In the genomic region with DNA sequence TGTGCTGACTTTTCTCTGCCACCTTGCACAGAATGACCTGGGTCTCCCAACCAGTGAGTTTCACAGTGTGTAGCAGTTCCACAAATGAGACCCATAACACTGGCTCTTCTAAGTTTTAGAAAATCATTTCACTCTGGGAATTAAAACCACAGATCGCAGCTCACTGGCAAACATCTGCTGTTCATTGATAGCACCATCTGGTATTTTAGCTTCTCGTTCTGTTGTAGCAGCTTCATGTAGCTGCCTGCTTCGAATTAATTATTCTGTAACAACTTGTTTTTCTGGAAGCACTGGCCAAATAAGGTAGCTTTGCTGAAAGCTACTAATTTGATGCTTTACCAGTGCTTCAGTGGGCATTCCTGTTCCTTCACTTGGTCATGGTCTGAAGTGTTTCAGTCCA, we compare ENCODE assay signal across 16 cellular contexts.
"Had no signal": no experiment of that assay in that cellular context is flagged by ENCODE, and none has a peak within 500 bp of the region (broad histone marks: within the 10 kb centered on the region; RNA-seq: fewer than 3 reads in every experiment).

No MANE protein-coding gene starts in this region.

- H3K27ac ChIP-seq: esophagus squamous epithelium, hepatocyte, lower lobe of right lung, thyroid gland had no signal

- H3K4me1 ChIP-seq: esophagus squamous epithelium, lower lobe of right lung, thyroid gland had no signal

- H3K36me3 ChIP-seq: esophagus squamous epithelium, lower lobe of right lung, thyroid gland had no signal

- H3K9me3 Mint-ChIP-seq: activated T-helper 1 cell treated with anti-CD3 and anti-CD28 coated beads, Interleukin-12 subunit alpha, Interleukin-12 subunit beta, Interleukin-2, Interleukin-4 antibody, amounts not matched to agents 30 ng/mL and 10 ng/mL and 1 ng/mL, durations not matched to agents 14 hours and 24 hours and 36 hours; nephron progenitor cell had no signal

- H3K36me3 Mint-ChIP-seq: activated naive CD8-positive, alpha-beta T cell had no signal

- H3K4me2 ChIP-seq: hepatocyte had no signal

- H3K27me3 ChIP-seq: esophagus squamous epithelium, hepatocyte, thyroid gland had no signal

- H3K79me2 ChIP-seq: hepatocyte had no signal

- H3K27me3 Mint-ChIP-seq: activated naive CD8-positive, alpha-beta T cell had no signal

- H3K9me3 ChIP-seq: esophagus squamous epithelium, lower lobe of right lung, thyroid gland had no signal

- H3K27ac Mint-ChIP-seq: activated naive CD8-positive, alpha-beta T cell; activated T-helper 1 cell treated with anti-CD3 and anti-CD28 coated beads, Interleukin-12 subunit alpha, Interleukin-12 subunit beta, Interleukin-2, Interleukin-4 antibody, amounts not matched to agents 30 ng/mL and 10 ng/mL and 1 ng/mL, durations not matched to agents 14 hours and 24 hours and 36 hours; nephron progenitor cell had no signal

- DNase-seq: activated CD4-positive, alpha-beta T cell treated with anti-CD3 and anti-CD28 coated beads, Interleukin-2, amount 50 U/mL, for 48 hours; activated gamma-delta T cell treated with Interleukin-2 at 50 U/mL for 16 hours; activated T-cell treated with anti-CD3 and anti-CD28 coated beads for 4 hours; cerebellar nuclear complex; effector CD4-positive, alpha-beta T cell; esophagus squamous epithelium; islet precursor cell; left colon; lower lobe of right lung; nephron progenitor cell; stimulated activated CD4-positive, alpha-beta T cell treated with anti-CD3 and anti-CD28 coated beads, Interleukin-2, amount 100 ng/mL, for 24 hours; stimulated activated naive CD4-positive, alpha-beta T cell treated with Interleukin-2 at 50 U/mL for 16 hours; thyroid gland had no signal

- H3K4me3 ChIP-seq: esophagus squamous epithelium, hepatocyte, lower lobe of right lung, thyroid gland had no signal

- ATAC-seq: left colon, lower lobe of right lung had no signal

- H2AFZ ChIP-seq: hepatocyte had no signal

- H3K4me3 Mint-ChIP-seq: activated naive CD8-positive, alpha-beta T cell; activated T-helper 1 cell treated with anti-CD3 and anti-CD28 coated beads, Interleukin-12 subunit alpha, Interleukin-12 subunit beta, Interleukin-2, Interleukin-4 antibody, amounts not matched to agents 30 ng/mL and 10 ng/mL and 1 ng/mL, durations not matched to agents 14 hours and 24 hours and 36 hours; nephron progenitor cell had no signal
